Comparison of ENCODE assay signal across 15 cellular contexts in genomic region chr7:154592392-154592791, GRCh38.
DNase-seq lines count a peak whose midpoint lies in the region; ATAC-seq and TF ChIP-seq lines count a peak whose summit lies in the region.
"Had no signal": no experiment of that assay in that cellular context is flagged by ENCODE, and none has a peak within 500 bp of the region (broad histone marks: within the 10 kb centered on the region; RNA-seq: fewer than 3 reads in every experiment).

No MANE protein-coding gene starts in this region.

- POLR2A ChIA-PET in CD8-positive, alpha-beta T cell (lab: Charles Lee), result no interaction called here

- peaks cover 4% of the 10 kb centered on the region for H3K9me3 ChIP-seq in CD8-positive, alpha-beta T cell (ENCODE audit: low read length)
- H3K9me3 ChIP-seq: BLaER1 treated with 17β-estradiol and CSF1 and Interleukin-3, amounts not matched to agents 10 nM and 100 nM had no signal

- DNase-seq in HT1080 (ENCODE audit: low read depth) (peak; percentile 34), caudate nucleus (lab: John Stamatoyannopoulos, UW) (peak in 1 of 61 donors; percentile 18), mucosa of gallbladder (ENCODE audit: low spot score) (peak; percentile 20), substantia nigra (lab: John Stamatoyannopoulos, UW) (peak in 6 of 49 donors; percentile 16 to 43 (median 28))
- no peak for DNase-seq in CD8-positive, alpha-beta T cell
- no peak for DNase-seq in activated CD4-positive, alpha-beta T cell treated with anti-CD3 and anti-CD28 coated beads for 48 hours
- DNase-seq: MV-4-11, NCI-H1417 treated with DMSO at 0.1 percent for 48 hours, NCI-H2029 treated with DMSO at 0.1 percent for 48 hours, NCI-H510A, NCI-H82, SHP77 had no signal

- intact Hi-C loops in CD8-positive, alpha-beta T cell (cut with DNase I, micrococcal nuclease), result no loop called here

- H3K36me3 Mint-ChIP-seq in CD8-positive, alpha-beta T cell, result no peaks in the 10 kb centered on the region

- CTCF ChIA-PET in CD8-positive, alpha-beta T cell (lab: Charles Lee), result interaction anchor here (0.6 kb wide), 1 partner anchor 15 kb away, joined by 6 read pairs; no protein-coding TSS in a partner anchor

- H3K27ac ChIP-seq in caudate nucleus (ENCODE audit: low read depth, low read length) (peak overlapping the region; percentile 65), substantia nigra (ENCODE audit: low read depth, low read length, poor library complexity, severe bottlenecking) (peak overlapping the region; percentile 85)
- H3K27ac ChIP-seq in CD8-positive, alpha-beta T cell (ENCODE audit: low read depth, low read length), result no peak overlapping the region
- H3K27ac ChIP-seq: BLaER1 treated with 17β-estradiol and CSF1 and Interleukin-3, amounts not matched to agents 10 nM and 100 nM had no signal

- ATAC-seq in CD8-positive, alpha-beta T cell, result no peak
- no peak for ATAC-seq in GM18907 (IDR thresholded peaks at IDR 0.05; ENCODE audit: unreplicated experiment)
- ATAC-seq: GM23338 had no signal

- no peaks in the 10 kb centered on the region for H3K4me1 ChIP-seq in CD8-positive, alpha-beta T cell (ENCODE audit: insufficient read depth, low read length)

- no peak for TF ChIP-seq CTCF in CD8-positive, alpha-beta T cell (IDR thresholded peaks at IDR 0.05)

- no peak overlapping the region for H3K4me3 ChIP-seq in CD8-positive, alpha-beta T cell (ENCODE audit: low read depth, low read length)
- H3K4me3 ChIP-seq: BLaER1 treated with 17β-estradiol and CSF1 and Interleukin-3, amounts not matched to agents 10 nM and 100 nM; GM23338 had no signal

- H3K36me3 ChIP-seq in CD8-positive, alpha-beta T cell (ENCODE audit: insufficient read depth, low read length), result no peaks in the 10 kb centered on the region
- H3K36me3 ChIP-seq: BLaER1 treated with 17β-estradiol and CSF1 and Interleukin-3, amounts not matched to agents 10 nM and 100 nM had no signal

- H3K27me3 ChIP-seq in CD8-positive, alpha-beta T cell (ENCODE audit: insufficient read depth, low read length), result no peaks in the 10 kb centered on the region
- H3K27me3 ChIP-seq: BLaER1 treated with 17β-estradiol and CSF1 and Interleukin-3, amounts not matched to agents 10 nM and 100 nM had no signal

- no peak overlapping the region for H3K4me3 Mint-ChIP-seq in CD8-positive, alpha-beta T cell
- H3K4me3 Mint-ChIP-seq: GM23338 had no signal

- no peak overlapping the region for H3K27ac Mint-ChIP-seq in CD8-positive, alpha-beta T cell
- H3K27ac Mint-ChIP-seq: GM23338 had no signal

- no peaks in the 10 kb centered on the region for H3K9me3 Mint-ChIP-seq in CD8-positive, alpha-beta T cell
- H3K9me3 Mint-ChIP-seq: GM23338 had no signal

- H3K4me1 Mint-ChIP-seq in CD8-positive, alpha-beta T cell (ENCODE audit: low read depth), result no peaks in the 10 kb centered on the region
- H3K4me1 Mint-ChIP-seq: GM23338 had no signal

- no peaks in the 10 kb centered on the region for H3K27me3 Mint-ChIP-seq in CD8-positive, alpha-beta T cell (ENCODE audit: low read depth)

Comparison
In these comparisons a context has a peak if more than half of its experiments do, and no peak if none do; other contexts are left out.
1. DNase-seq: peak in HT1080 (single experiment) and mucosa of gallbladder (single experiment); none in CD8-positive, alpha-beta T cell (0 of 7) and activated CD4-positive, alpha-beta T cell treated with anti-CD3 and anti-CD28 coated beads for 48 hours (single experiment).